19 cellular contexts compared by ENCODE assay signal in the genomic region with DNA sequence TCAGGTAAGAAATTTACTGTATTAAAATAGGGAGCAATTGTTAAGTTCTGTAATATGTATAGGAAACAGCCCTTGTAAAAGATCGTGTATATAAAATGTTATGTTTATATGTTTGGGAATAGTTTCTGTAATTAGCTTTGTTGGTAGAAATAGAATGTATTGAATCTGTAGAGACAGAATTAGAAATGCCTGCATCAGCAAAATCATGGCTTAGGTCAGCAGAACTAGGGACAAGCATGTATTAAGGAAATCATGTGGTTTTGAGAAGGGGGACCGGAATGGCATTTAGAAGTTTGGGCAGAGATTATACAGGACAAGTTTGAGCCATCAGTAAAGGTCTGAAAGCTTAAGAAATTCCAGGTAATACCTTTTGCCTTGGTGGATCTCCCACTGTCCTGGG.
A peak's percentile ranks its signal among the peaks of the same experiment; 100 is the strongest.
DNase-seq lines count a peak whose midpoint lies in the region; ATAC-seq, FAIRE-seq and TF ChIP-seq lines count a peak whose summit lies in the region.
"Had no signal": no experiment of that assay in that cellular context is flagged by ENCODE, and none has a peak within 500 bp of the region (broad histone marks: within the 10 kb centered on the region; RNA-seq: fewer than 3 reads in every experiment).

No MANE protein-coding gene starts in this region.

- H2AFZ ChIP-seq in IMR-90 (replicated peaks; ENCODE audit: low read length, poor library complexity) (no peak overlapping the region), endothelial cell of umbilical vein (ENCODE audit: low read depth, low read length) (no peak overlapping the region)

- H4K20me1 ChIP-seq in IMR-90 (ENCODE audit: insufficient read depth, low read length) (no peaks in the 10 kb centered on the region), endothelial cell of umbilical vein (replicated peaks; ENCODE audit: control insufficient read depth, extremely low read depth, insufficient read depth, low read length) (no peaks in the 10 kb centered on the region)

- no peak overlapping the region for H2AK9ac ChIP-seq in IMR-90 (replicated peaks; ENCODE audit: low read depth, low read length, poor library complexity)

- no peak overlapping the region for H3K4me3 Mint-ChIP-seq in MCF 10A (ENCODE audit: unreplicated experiment)
- no peak overlapping the region for H3K4me3 Mint-ChIP-seq in activated T-helper 2 cell treated with anti-CD3 and anti-CD28 coated beads, Interferon-gamma antibody, Interleukin-2, Interleukin-4, amounts not matched to agents 10 μg/mL and 5 μg/mL and 100 μg/mL, durations not matched to agents 14 hours and 24 hours and 36 hours (ENCODE audit: low read depth)
- H3K4me3 Mint-ChIP-seq: CD4-positive, alpha-beta memory T cell; H9 had no signal

- H3K4me1 ChIP-seq in breast epithelium (no peaks in the 10 kb centered on the region), IMR-90 (ENCODE audit: control insufficient read depth, insufficient read depth, low read length) (no peaks in the 10 kb centered on the region), endothelial cell of umbilical vein (ENCODE audit: control insufficient read depth, extremely low read depth, insufficient read depth, low read length) (peaks cover 24% of the 10 kb centered on the region), lower lobe of right lung (no peaks in the 10 kb centered on the region)

- H3K4me3 ChIP-seq in breast epithelium (no peak overlapping the region), IMR-90 (ENCODE audit: insufficient read depth, low read depth, low read length) (no peak overlapping the region), endothelial cell of umbilical vein (replicated peaks in 1 of 3; ENCODE audit: insufficient read depth in 1 of 3, low read depth in 1 of 3, low read length in 3 of 3) (no peak overlapping the region), lower lobe of right lung (no peak overlapping the region), H7 (ENCODE audit: insufficient read depth, low read depth, low read length) (no peak overlapping the region)
- H3K4me3 ChIP-seq: GM12878 had no signal

- H3K79me2 ChIP-seq in endothelial cell of umbilical vein (ENCODE audit: control insufficient read depth, insufficient read depth, low read length), result no peaks in the 10 kb centered on the region

- no peaks in the 10 kb centered on the region for H3K79me1 ChIP-seq in IMR-90 (ENCODE audit: low read depth in 1 of 2, low read length in 2 of 2)

- CTCF ChIA-PET in MCF 10A (lab: Yijun Ruan, JAX) (interaction anchor here (0.7 to 1.5 kb wide), 3 partner anchors 9 to 51 kb away, joined by 3 read pairs; no protein-coding TSS in a partner anchor), IMR-90 (lab: Yijun Ruan, JAX) (no interaction called here), endothelial cell of umbilical vein (lab: Charles Lee) (interaction anchor here (1.1 to 5.9 kb wide), 6 partner anchors 10 to 40 kb away, joined by 4 to 40 read pairs (median 10); no protein-coding TSS in a partner anchor)

- no peaks in the 10 kb centered on the region for H3K36me3 Mint-ChIP-seq in MCF 10A (ENCODE audit: insufficient read depth, unreplicated experiment)
- no peaks in the 10 kb centered on the region for H3K36me3 Mint-ChIP-seq in activated T-helper 2 cell treated with anti-CD3 and anti-CD28 coated beads, Interferon-gamma antibody, Interleukin-2, Interleukin-4, amounts not matched to agents 10 μg/mL and 5 μg/mL and 100 μg/mL, durations not matched to agents 14 hours and 24 hours and 36 hours (ENCODE audit: low read depth)
- H3K36me3 Mint-ChIP-seq: CD4-positive, alpha-beta memory T cell had no signal

- intact Hi-C loops in MCF 10A (cut with micrococcal nuclease), result no loop called here
- intact Hi-C loops in breast epithelium (cut with DNase I; ENCODE audit: low total_unique reads), result no loop called here
- intact Hi-C loops in IMR-90 (cut with micrococcal nuclease), result no loop called here
- intact Hi-C loops in activated T-helper 2 cell treated with anti-CD3 and anti-CD28 coated beads, Interferon-gamma antibody, Interleukin-2, Interleukin-4, amounts not matched to agents 10 μg/mL and 5 μg/mL and 100 μg/mL, durations not matched to agents 14 hours and 24 hours and 36 hours (cut with micrococcal nuclease), result loop anchor here (2.0 to 5.0 kb wide), 2 partner anchors 14 to 158 kb away; no protein-coding TSS in a partner anchor
- intact Hi-C loops in endothelial cell of umbilical vein (cut with micrococcal nuclease), result loop anchor here (2.0 kb wide), 1 partner anchor 398 kb away; no protein-coding TSS in a partner anchor
- intact Hi-C loops in lower lobe of right lung (cut with DNase I), result no loop called here

- in situ Hi-C loops in IMR-90 (cut with MboI; ENCODE audit: low sequenced_read_pairs), result no loop called here

- no peak overlapping the region for H4K8ac ChIP-seq in IMR-90 (ENCODE audit: low read depth in 2 of 2, low read length in 2 of 2)

- BruUV-seq in MCF 10A (replicated peaks; lab: Mats Ljungman, UMichigan) (no TSS peak), IMR-90 (replicated peaks; lab: Mats Ljungman, UMichigan) (no TSS peak), endothelial cell of umbilical vein (replicated peaks; lab: Mats Ljungman, UMichigan) (no TSS peak)

- no peak for DNase-seq in MCF 10A (ENCODE audit: unreplicated experiment)
- no peak for DNase-seq in breast epithelium (ENCODE audit: low spot score in 2 of 2)
- no peak for DNase-seq in IMR-90
- no peak for DNase-seq in activated T-helper 2 cell treated with anti-CD3 and anti-CD28 coated beads, Interferon-gamma antibody, Interleukin-2, Interleukin-4, amounts not matched to agents 10 μg/mL and 5 μg/mL and 100 μg/mL, durations not matched to agents 14 hours and 24 hours and 36 hours (ENCODE audit: low spot score)
- no peak for DNase-seq in endothelial cell of umbilical vein (ENCODE audit: low read depth, low spot score)
- DNase-seq in lower lobe of right lung, result no peak
- no peak for DNase-seq in H7
- DNase-seq: 8988T; C1 segment of cervical spinal cord; Calu3; CD4-positive, alpha-beta memory T cell; COR-L47; DMS53; EL; GDM1; GOT3; H9 had no signal

- H2BK5ac ChIP-seq in IMR-90 (ENCODE audit: low read depth, low read length, poor library complexity, severe bottlenecking), result no peak overlapping the region

- H3K9me1 ChIP-seq in IMR-90 (ENCODE audit: insufficient read depth, low read length) (no peaks in the 10 kb centered on the region), endothelial cell of umbilical vein (replicated peaks; ENCODE audit: control insufficient read depth, extremely low read depth, insufficient read depth, low read length) (no peaks in the 10 kb centered on the region)

- peak overlapping the region; percentile 84 for H3K27ac Mint-ChIP-seq in MCF 10A (ENCODE audit: low read depth, unreplicated experiment)
- H3K27ac Mint-ChIP-seq in activated T-helper 2 cell treated with anti-CD3 and anti-CD28 coated beads, Interferon-gamma antibody, Interleukin-2, Interleukin-4, amounts not matched to agents 10 μg/mL and 5 μg/mL and 100 μg/mL, durations not matched to agents 14 hours and 24 hours and 36 hours, result peak overlapping the region; percentile 28

- H3K27ac ChIP-seq in breast epithelium (no peak overlapping the region), IMR-90 (ENCODE audit: insufficient read depth, low read length) (no peak overlapping the region), endothelial cell of umbilical vein (ENCODE audit: insufficient read depth, low read depth, low read length) (peak overlapping the region; percentile 90), lower lobe of right lung (no peak overlapping the region)

- WGBS in IMR-90 (ENCODE audit: extremely low coverage in 2 of 2, insufficient read length in 1 of 2), 2 experiments, result 68% methylated on average over 2 of the region's 2 CpGs; no CpG with 5 or more reads in 1 of the 2 experiments

- POLR2A ChIA-PET in MCF 10A (lab: Yijun Ruan, JAX), result interaction anchor here (0.8 to 1.1 kb wide), 2 partner anchors 14 to 25 kb away, joined by 3 read pairs; no protein-coding TSS in a partner anchor
- POLR2A ChIA-PET in IMR-90 (lab: Charles Lee; ENCODE audit: unreplicated experiment), result no interaction called here
- POLR2A ChIA-PET in endothelial cell of umbilical vein (lab: Charles Lee), result no interaction called here

- H3K4me2 ChIP-seq in IMR-90 (ENCODE audit: low read depth, low read length) (no peak overlapping the region), endothelial cell of umbilical vein (ENCODE audit: insufficient read depth, low read length) (peak overlapping the region; percentile 81)

- no peak overlapping the region for H2BK20ac ChIP-seq in IMR-90 (ENCODE audit: low read depth, low read length)

- H4K91ac ChIP-seq in IMR-90 (ENCODE audit: insufficient read depth, low read depth, low read length), result no peak overlapping the region

- H2BK15ac ChIP-seq in IMR-90 (ENCODE audit: low read depth, low read length), result no peak overlapping the region

- H3K23ac ChIP-seq in IMR-90 (ENCODE audit: low read depth, low read length), result no peak overlapping the region

- TF ChIP-seq CTCF in MCF 10A (IDR thresholded peaks at IDR 0.05; ENCODE audit: unreplicated experiment) (no peak), breast epithelium (IDR thresholded peaks at IDR 0.05) (no peak), IMR-90 (conservative IDR thresholded peaks at IDR 0.05; ENCODE audit: low read depth, low read length) (no peak), endothelial cell of umbilical vein (IDR thresholded peaks at IDR 0.05; ENCODE audit: extremely low read depth in 1 of 2, insufficient read depth in 1 of 2, low read depth in 1 of 2, low read length in 2 of 2) (no peak), lower lobe of right lung (IDR thresholded peaks at IDR 0.05) (no peak)

- H3K18ac ChIP-seq in IMR-90 (ENCODE audit: low read depth, low read length), result no peak overlapping the region

- TF ChIP-seq POLR2A in breast epithelium (IDR thresholded peaks at IDR 0.05) (no peak), IMR-90 (IDR thresholded peaks at IDR 0.05; ENCODE audit: low read depth, low read length) (no peak), endothelial cell of umbilical vein (IDR thresholded peaks at IDR 0.05; ENCODE audit: low read depth, low read length) (no peak)

- no peak overlapping the region for H2AK5ac ChIP-seq in IMR-90 (ENCODE audit: low read depth, low read length)

- no peaks in the 10 kb centered on the region for H3K9me3 Mint-ChIP-seq in MCF 10A (ENCODE audit: unreplicated experiment)
- H3K9me3 Mint-ChIP-seq in activated T-helper 2 cell treated with anti-CD3 and anti-CD28 coated beads, Interferon-gamma antibody, Interleukin-2, Interleukin-4, amounts not matched to agents 10 μg/mL and 5 μg/mL and 100 μg/mL, durations not matched to agents 14 hours and 24 hours and 36 hours, result peaks cover 3% of the 10 kb centered on the region
- H3K9me3 Mint-ChIP-seq: CD4-positive, alpha-beta memory T cell; H9 had no signal

- no peak overlapping the region for H3K56ac ChIP-seq in IMR-90 (ENCODE audit: extremely low read depth, insufficient read depth, low read length)

- H3K27me3 Mint-ChIP-seq in MCF 10A (ENCODE audit: insufficient read depth, unreplicated experiment), result no peaks in the 10 kb centered on the region
- H3K27me3 Mint-ChIP-seq in activated T-helper 2 cell treated with anti-CD3 and anti-CD28 coated beads, Interferon-gamma antibody, Interleukin-2, Interleukin-4, amounts not matched to agents 10 μg/mL and 5 μg/mL and 100 μg/mL, durations not matched to agents 14 hours and 24 hours and 36 hours (ENCODE audit: low read depth), result no peaks in the 10 kb centered on the region

- peak; percentile 15 for FAIRE-seq in endothelial cell of umbilical vein (lab: Jason Lieb, UNC)
- FAIRE-seq: GM12878 had no signal

- H3K9ac ChIP-seq in IMR-90 (ENCODE audit: low read depth, low read length), result no peak overlapping the region
- peak overlapping the region; percentile 68 for H3K9ac ChIP-seq in endothelial cell of umbilical vein (replicated peaks; ENCODE audit: extremely low read depth, insufficient read depth, low read length)

- TF ChIP-seq RAD21 in IMR-90 (IDR thresholded peaks at IDR 0.05; ENCODE audit: low read length), result no peak

- ATAC-seq in IMR-90 (ENCODE audit: low read depth) (no peak), lower lobe of right lung (no peak)
- ATAC-seq: GM12878, HCT116 had no signal

- H3K27me3 ChIP-seq in breast epithelium (no peaks in the 10 kb centered on the region), IMR-90 (ENCODE audit: control insufficient read depth, insufficient read depth, low read length) (no peaks in the 10 kb centered on the region), endothelial cell of umbilical vein (ENCODE audit: control insufficient read depth in 2 of 2, insufficient read depth in 2 of 2, low read length in 2 of 2) (no peaks in the 10 kb centered on the region), lower lobe of right lung (ENCODE audit: low read depth) (no peaks in the 10 kb centered on the region), H7 (ENCODE audit: control insufficient read depth, insufficient read depth, low read length) (no peaks in the 10 kb centered on the region)

- no peak overlapping the region for H4K5ac ChIP-seq in IMR-90 (ENCODE audit: low read depth, low read length)

- H3K4me1 Mint-ChIP-seq in MCF 10A (ENCODE audit: insufficient read depth, unreplicated experiment), result peaks cover 46% of the 10 kb centered on the region
- peaks cover 32% of the 10 kb centered on the region for H3K4me1 Mint-ChIP-seq in activated T-helper 2 cell treated with anti-CD3 and anti-CD28 coated beads, Interferon-gamma antibody, Interleukin-2, Interleukin-4, amounts not matched to agents 10 μg/mL and 5 μg/mL and 100 μg/mL, durations not matched to agents 14 hours and 24 hours and 36 hours (ENCODE audit: low read depth)
- H3K4me1 Mint-ChIP-seq: CD4-positive, alpha-beta memory T cell had no signal

- no peak overlapping the region for H3K4ac ChIP-seq in IMR-90 (ENCODE audit: low read depth, low read length)

- no peak overlapping the region for H2BK120ac ChIP-seq in IMR-90 (ENCODE audit: low read depth, low read length)

- no peak overlapping the region for H3K14ac ChIP-seq in IMR-90 (replicated peaks; ENCODE audit: low read depth, low read length)

- dilution Hi-C loops in IMR-90 (cut with HindIII; ENCODE audit: low sequenced_read_pairs, unreplicated experiment), result no loop called here
- dilution Hi-C loops in endothelial cell of umbilical vein (cut with MboI; ENCODE audit: extremely low pct_ligation_motif_present, low sequenced_read_pairs), result no loop called here

- H3K9me3 ChIP-seq in breast epithelium, result no peaks in the 10 kb centered on the region
- no peaks in the 10 kb centered on the region for H3K9me3 ChIP-seq in IMR-90 (ENCODE audit: control insufficient read depth, insufficient read depth, low read length)
- H3K9me3 ChIP-seq in endothelial cell of umbilical vein (replicated peaks; ENCODE audit: control insufficient read depth, insufficient read depth, low read length), result no peaks in the 10 kb centered on the region
- no peaks in the 10 kb centered on the region for H3K9me3 ChIP-seq in lower lobe of right lung

- H3K36me3 ChIP-seq in breast epithelium (no peaks in the 10 kb centered on the region), IMR-90 (ENCODE audit: control insufficient read depth, insufficient read depth, low read length) (no peaks in the 10 kb centered on the region), endothelial cell of umbilical vein (ENCODE audit: control insufficient read depth in 2 of 2, extremely low read depth in 1 of 2, insufficient read depth in 2 of 2, low read length in 2 of 2) (no peaks in the 10 kb centered on the region), lower lobe of right lung (no peaks in the 10 kb centered on the region), H7 (replicated peaks; ENCODE audit: control insufficient read depth, insufficient read depth, low read length) (no peaks in the 10 kb centered on the region)

Comparison
In these comparisons a context has a peak if more than half of its experiments do, and no peak if none do; other contexts are left out.
1. intact Hi-C loops: an anchor here in activated T-helper 2 cell treated with anti-CD3 and anti-CD28 coated beads, Interferon-gamma antibody, Interleukin-2, Interleukin-4, amounts not matched to agents 10 μg/mL and 5 μg/mL and 100 μg/mL, durations not matched to agents 14 hours and 24 hours and 36 hours (2.0 to 5.0 kb wide) and endothelial cell of umbilical vein (2.0 kb wide); none called in MCF 10A, breast epithelium, IMR-90 and lower lobe of right lung.